In genomic region chr5:96388186-96388585, GRCh38 we compare ENCODE assay signal across 25 cellular contexts. TPM values are rescaled to one million over a fixed set of nuclear protein-coding genes. Genes with fewer than 3 reads are reported as not detected.
DNase-seq lines count a peak whose midpoint lies in the region; ATAC-seq and TF ChIP-seq lines count a peak whose summit lies in the region.
"Had no signal": no experiment of that assay in that cellular context is flagged by ENCODE, and none has a peak within 500 bp of the region (broad histone marks: within the 10 kb centered on the region; RNA-seq: fewer than 3 reads in every experiment).

No MANE protein-coding gene starts in this region.

- H3K27ac ChIP-seq in AG04450 (ENCODE audit: low read depth, low read length) (no peak overlapping the region), vagina (no peak overlapping the region)
- H3K27ac ChIP-seq: BLaER1, cardiac muscle cell, heart right ventricle, KMS-11, psoas muscle, stomach, tibial nerve had no signal

- no peak for TF ChIP-seq POLR2A in vagina (IDR thresholded peaks at IDR 0.05)

- no peak for ATAC-seq in GM21723 (IDR thresholded peaks at IDR 0.05; ENCODE audit: unreplicated experiment)
- no peak for ATAC-seq in GM19467 (IDR thresholded peaks at IDR 0.05; ENCODE audit: unreplicated experiment)
- ATAC-seq: heart right ventricle, left colon, psoas muscle had no signal

- intact Hi-C loops in vagina (cut with DNase I) = no loop called here

- no peaks in the 10 kb centered on the region for H3K36me3 ChIP-seq in adipocyte (ENCODE audit: control insufficient read depth, insufficient read depth, low read length, severe bottlenecking)
- H3K36me3 ChIP-seq in vagina = no peaks in the 10 kb centered on the region
- H3K36me3 ChIP-seq: BLaER1, cardiac muscle cell, heart right ventricle, stomach, tibial nerve had no signal

- no peak for TF ChIP-seq CTCF in AG04450 (IDR thresholded peaks at IDR 0.05; ENCODE audit: low read depth, low read length)
- TF ChIP-seq CTCF in HFF-Myc (IDR thresholded peaks at IDR 0.05; ENCODE audit: low read depth, low read length, missing control alignments) = no peak
- no peak for TF ChIP-seq CTCF in vagina (IDR thresholded peaks at IDR 0.05)

- H3K27me3 ChIP-seq in AG04450 (ENCODE audit: control insufficient read depth, insufficient read depth, low read length) (peaks cover 3% of the 10 kb centered on the region), adipocyte (replicated peaks; ENCODE audit: control insufficient read depth, insufficient read depth, low read length) (no peaks in the 10 kb centered on the region), vagina (no peaks in the 10 kb centered on the region)
- H3K27me3 ChIP-seq: BLaER1, cardiac muscle cell, heart right ventricle, stomach, tibial nerve had no signal

- no peak overlapping the region for H3K9ac ChIP-seq in adipocyte (ENCODE audit: low read length)
- H3K9ac ChIP-seq: BLaER1, KMS-11 had no signal

- CTCF ChIA-PET in AG04450 (lab: Charles Lee) = no interaction called here

- H3K4me3 ChIP-seq in AG04450 (ENCODE audit: low read depth, low read length) = no peak overlapping the region
- no peak overlapping the region for H3K4me3 ChIP-seq in HFF-Myc (replicated peaks; ENCODE audit: low read depth, low read length)
- no peak overlapping the region for H3K4me3 ChIP-seq in adipocyte (ENCODE audit: low read length)
- H3K4me3 ChIP-seq in vagina = no peak overlapping the region
- H3K4me3 ChIP-seq: BLaER1, cardiac muscle cell, heart right ventricle, psoas muscle, stomach, tibial nerve had no signal

- POLR2A ChIA-PET in AG04450 (lab: Yijun Ruan, JAX) = no interaction called here

- peaks cover 42% of the 10 kb centered on the region for H3K4me1 ChIP-seq in adipocyte (ENCODE audit: control insufficient read depth, insufficient read depth, low read length)
- no peaks in the 10 kb centered on the region for H3K4me1 ChIP-seq in vagina
- H3K4me1 ChIP-seq: BLaER1, stomach, tibial nerve had no signal

- DNase-seq in AG04450 (ENCODE audit: low read depth, low spot score) (peak; percentile 7), HFF-Myc (ENCODE audit: extremely low read depth, low read depth) (peak; percentile 76), adipocyte (ENCODE audit: low read depth) (peak; percentile 88), fibroblast of peridontal ligament (ENCODE audit: extremely low read depth) (peak; percentile 66), NCI-H524 treated with DMSO at 0.1 percent for 48 hours (lab: John Stamatoyannopoulos, UW) (no peak), vagina (ENCODE audit: extremely low spot score in 2 of 2) (no peak)
- DNase-seq: activated CD4-positive, alpha-beta memory T cell treated with anti-CD3 and anti-CD28 coated beads, Interleukin-2, amount 10 ng/mL, durations not matched to agents 7 days and 5 days; activated CD4-positive, CD25-positive, alpha-beta regulatory T cell treated with anti-CD3 and anti-CD28 coated beads, Interleukin-2, amount 50 U/mL, for 72 hours; activated gamma-delta T cell; cortex of kidney; heart right ventricle; left colon; mesenchymal stem cell; MV-4-11; NCI-H146; NCI-H510A; psoas muscle; stomach had no signal

- H3K9me3 ChIP-seq in AG04450 (ENCODE audit: control insufficient read depth, insufficient read depth, low read length) (no peaks in the 10 kb centered on the region), adipocyte (ENCODE audit: control insufficient read depth, low read length) (no peaks in the 10 kb centered on the region), vagina (no peaks in the 10 kb centered on the region)
- H3K9me3 ChIP-seq: BLaER1, heart right ventricle, psoas muscle, stomach, tibial nerve had no signal

RNA-seq across cellular contexts. Expression of gene PCSK1, which starts 44.9 kb away (rescaled TPM):
- not detected in 2 replicates for polyA plus RNA-seq in AG04450 (2011; rRNA removed)
- not detected in 2 replicates for polyA minus RNA-seq in AG04450 (2011; rRNA and poly(A)+ RNA removed)
- 1.7 TPM for total RNA-seq in vagina
- total RNA-seq: activated CD4-positive, alpha-beta memory T cell treated with anti-CD3 and anti-CD28 coated beads, Interleukin-2, amount 10 ng/mL, durations not matched to agents 7 days and 5 days; cardiac muscle cell; fibroblast of lung had no signal
- polyA plus RNA-seq: cardiac muscle cell, fibroblast of lung had no signal

Comparison
In these comparisons a context has a peak if more than half of its experiments do, and no peak if none do; other contexts are left out.
1. DNase-seq: peak in AG04450 (single experiment), HFF-Myc (single experiment), adipocyte (single experiment) and fibroblast of peridontal ligament (single experiment); none in NCI-H524 treated with DMSO at 0.1 percent for 48 hours (single experiment) and vagina (0 of 2).